Comparison of ENCODE assay signal across 1 cellular context in genomic region chr4:517061-517805, GRCh38.
TF ChIP-seq lines count a peak whose summit lies in the region.

No MANE protein-coding gene starts in this region.

TF ChIP-seq in HepG2, 621 proteins besides CTCF, POLR2A, EP300 and RAD21:
- TF ChIP-seq SOX13 (IDR thresholded peaks at IDR 0.05) (no peak), SOX13 (CRISPR knock-in tag; conservative IDR thresholded peaks at IDR 0.05 in 1 of 2, IDR thresholded peaks at IDR 0.05 in 1 of 2) (no peak), POLR2AphosphoS2 (IDR thresholded peaks at IDR 0.05; ENCODE audit: low read depth, low read length) (0 out of 2 replicates have a peak, but pooled peaks have one; percentile 54), ZSCAN31 (CRISPR knock-in tag; IDR thresholded peaks at IDR 0.05; ENCODE audit: low read depth) (no peak), ZNF572 (CRISPR knock-in tag; IDR thresholded peaks at IDR 0.05) (no peak), ZNF44 (CRISPR knock-in tag; IDR thresholded peaks at IDR 0.05) (no peak)
